In the genomic region with DNA sequence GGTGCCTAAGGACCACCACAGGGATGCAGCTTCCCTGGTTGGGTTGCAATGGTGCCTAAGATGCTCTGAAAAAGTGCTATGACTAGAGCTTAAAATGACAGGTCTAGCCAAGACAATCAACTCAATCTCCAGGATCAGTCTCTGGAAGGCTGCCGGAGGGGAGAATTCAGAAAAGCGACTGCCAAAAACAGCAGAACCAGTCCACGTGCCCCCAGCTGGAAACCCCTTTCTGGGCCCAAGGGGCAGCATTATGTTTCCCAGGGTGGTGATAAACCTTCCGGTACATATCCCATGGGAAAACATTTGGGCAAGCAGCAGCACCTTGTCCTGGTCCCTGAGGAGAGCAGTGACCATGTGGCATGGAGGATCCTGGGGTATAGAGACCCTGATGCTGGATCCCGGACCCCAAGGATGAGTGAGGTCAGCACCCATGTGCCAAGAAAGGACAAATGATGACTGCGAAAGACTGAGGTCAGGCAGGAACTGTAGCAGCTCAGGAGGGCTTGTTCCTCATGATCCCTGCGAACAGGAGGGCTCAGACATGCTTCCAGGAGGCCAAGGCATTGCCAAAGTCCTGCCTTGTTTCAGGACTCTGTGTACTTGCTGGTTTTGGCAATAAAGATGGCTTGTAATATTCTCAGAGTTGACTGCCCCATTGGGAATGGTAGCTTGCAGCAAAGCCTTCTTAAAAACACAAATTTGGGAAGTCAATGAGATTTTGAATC, we compare ENCODE assay signal across 31 cellular contexts. TPM values are rescaled to one million over a fixed set of nuclear protein-coding genes. Genes with fewer than 3 reads are reported as not detected.
A peak's percentile ranks its signal among the peaks of the same experiment; 100 is the strongest.
DNase-seq lines count a peak whose midpoint lies in the region; ATAC-seq and TF ChIP-seq lines count a peak whose summit lies in the region.
"Had no signal": no experiment of that assay in that cellular context is flagged by ENCODE, and none has a peak within 500 bp of the region (broad histone marks: within the 10 kb centered on the region; RNA-seq: fewer than 3 reads in every experiment).

No MANE protein-coding gene starts in this region.

- DNase-seq in Right ventricle myocardium inferior (ENCODE audit: missing footprints) (peak; percentile 74), cardiac septum (ENCODE audit: low spot score) (no peak), lower leg skin (ENCODE audit: low spot score in 2 of 2) (peak; percentile 62 to 77), foreskin fibroblast (no peak), NCI-H526 (lab: John Stamatoyannopoulos, UW) (no peak), iPS-NIHi11 (ENCODE audit: low spot score) (no peak)
- no peak for DNase-seq in activated T-cell treated with anti-CD3 and anti-CD28 coated beads, Interleukin-2, amount 50 U/mL, for 1 hour
- DNase-seq: 8988T; activated CD4-positive, alpha-beta T cell treated with anti-CD3 and anti-CD28 coated beads for 1 hour; activated CD8-positive, alpha-beta memory T cell treated with anti-CD3 and anti-CD28 coated beads, Interleukin-2, amount 50 U/mL, for 48 hours; activated CD8-positive, alpha-beta T cell treated with anti-CD3 and anti-CD28 coated beads for 36 hours; COR-L47; effector CD8-positive, alpha-beta T cell; H9; kidney; lower lobe of right lung; naive thymus-derived CD4-positive, alpha-beta T cell; NCI-H1417 treated with DMSO at 0.1 percent for 48 hours; NCI-H2081; NCI-H2227 treated with DMSO at 0.1 percent for 48 hours; NCI-H526 treated with DMSO at 0.1 percent for 48 hours; NK-92 treated with Interleukin-12 subunit alpha and Interleukin-12 subunit beta, amount 100 ng/mL, for 24 hours; SHP77; stimulated activated CD4-positive, alpha-beta T cell treated with anti-CD3 and anti-CD28 coated beads, Interleukin-1b, Interleukin-23, amount 100 ng/mL, for 48 hours; stimulated activated naive CD8-positive, alpha-beta T cell treated with anti-CD3 and anti-CD28 coated beads, Interleukin-15, Interleukin-2, amounts not matched to agents 100 U/mL and 50 U/mL, for 24 hours; trophoblast cell had no signal

- H3K27me3 ChIP-seq in subcutaneous abdominal adipose tissue (ENCODE audit: control insufficient read depth in 5 of 5, insufficient read depth in 4 of 5, low read length in 5 of 5): no peaks in the 10 kb centered on the region
- H3K27me3 ChIP-seq: neutrophil had no signal

- peaks cover 0 to 32% (median 32%) of the 10 kb centered on the region in 5 donors for H3K4me1 ChIP-seq in subcutaneous abdominal adipose tissue (ENCODE audit: control insufficient read depth in 5 of 5, insufficient read depth in 5 of 5, low read length in 5 of 5)
- H3K4me1 ChIP-seq: lower lobe of right lung had no signal

- no peak overlapping the region for H3K4me3 ChIP-seq in lower leg skin (ENCODE audit: low read depth, poor library complexity, severe bottlenecking)
- H3K4me3 ChIP-seq in subcutaneous abdominal adipose tissue (ENCODE audit: low read depth in 1 of 5, low read length in 5 of 5): peak overlapping the region in 1 of 5 donors; percentile 5
- H3K4me3 ChIP-seq in foreskin fibroblast (ENCODE audit: low read depth in 1 of 2, low read length in 2 of 2): no peak overlapping the region
- H3K4me3 ChIP-seq: lower lobe of right lung had no signal

- WGBS in lower leg skin, 2 donors: 89 to 90% methylated on average over 7 of the region's 7 CpGs

- H3K9me3 ChIP-seq in subcutaneous abdominal adipose tissue (ENCODE audit: control insufficient read depth in 5 of 5, low read length in 5 of 5): no peaks in the 10 kb centered on the region
- H3K9me3 ChIP-seq: lower lobe of right lung, neutrophil had no signal

- peak overlapping the region; percentile 18 for H3K27ac ChIP-seq in subcutaneous abdominal adipose tissue (ENCODE audit: low read depth, low read length)
- H3K27ac ChIP-seq: C4-2B, lower lobe of right lung, neutrophil had no signal

- TF ChIP-seq CTCF in lower leg skin (IDR thresholded peaks at IDR 0.05) (no peak), foreskin fibroblast (IDR thresholded peaks at IDR 0.05; ENCODE audit: low read depth, low read length) (no peak)

- intact Hi-C loops in Right ventricle myocardium inferior (cut with DNase I): loop anchor here (2.0 kb wide), 1 partner anchor 23 kb away; no protein-coding TSS in a partner anchor
- intact Hi-C loops in cardiac septum (cut with DNase I): no loop called here
- intact Hi-C loops in lower leg skin (cut with DNase I; ENCODE audit: low total_unique reads): no loop called here

- H3K36me3 ChIP-seq in subcutaneous abdominal adipose tissue (ENCODE audit: control insufficient read depth in 5 of 5, insufficient read depth in 5 of 5, low read length in 5 of 5): peaks cover 11 to 62% (median 42%) of the 10 kb centered on the region in 5 donors

- peak; percentile 90 for ATAC-seq in Right ventricle myocardium inferior
- ATAC-seq: activated CD8-positive, alpha-beta T cell treated with anti-CD3 and anti-CD28 coated beads for 36 hours; activated naive CD4-positive, alpha-beta T cell treated with anti-CD3 and anti-CD28 coated beads, Interleukin-2, amount 50 U/mL, for 72 hours; HepG2; lower lobe of right lung; naive thymus-derived CD4-positive, alpha-beta T cell; stimulated activated naive CD8-positive, alpha-beta T cell treated with anti-CD3 and anti-CD28 coated beads, Interleukin-15, Interleukin-2, amounts not matched to agents 100 U/mL and 50 U/mL, for 24 hours had no signal

- H3K9ac ChIP-seq in subcutaneous abdominal adipose tissue (ENCODE audit: low read length in 5 of 5): peak overlapping the region in 1 of 5 donors; percentile 26

- TF ChIP-seq POLR2A in lower leg skin (IDR thresholded peaks at IDR 0.05): no peak

RNA-seq across cellular contexts. Expression of a gene that starts 49.9 kb away (rescaled TPM):
- total RNA-seq in Right ventricle myocardium inferior (7.6 TPM), cardiac septum (93.7 TPM), lower leg skin (10 to 100 TPM; 13.7 to 39.3 (median 25.9) TPM)

RNA-seq across cellular contexts. Expression of a gene that starts 51.0 kb away (rescaled TPM):
- total RNA-seq in Right ventricle myocardium inferior (22.7 TPM), cardiac septum (21.2 TPM), lower leg skin (10 to 100 TPM; 12.4 to 26.5 (median 21.6) TPM)

RNA-seq across cellular contexts. Expression of a gene that starts 51.1 kb away (rescaled TPM):
- total RNA-seq in Right ventricle myocardium inferior (37.6 TPM), cardiac septum (36.6 TPM), lower leg skin (10 to 100 TPM; 14.3 to 20.7 (median 17.8) TPM)

Comparison
In these comparisons a context has a peak if more than half of its experiments do, and no peak if none do; other contexts are left out.
1. DNase-seq: peak in Right ventricle myocardium inferior (single experiment) and lower leg skin (2 of 2); none in cardiac septum (single experiment), foreskin fibroblast (0 of 2), activated T-cell treated with anti-CD3 and anti-CD28 coated beads, Interleukin-2, amount 50 U/mL, for 1 hour (single experiment), NCI-H526 (0 of 2) and iPS-NIHi11 (single experiment).